8 cellular contexts compared by ENCODE assay signal in the genomic region with DNA sequence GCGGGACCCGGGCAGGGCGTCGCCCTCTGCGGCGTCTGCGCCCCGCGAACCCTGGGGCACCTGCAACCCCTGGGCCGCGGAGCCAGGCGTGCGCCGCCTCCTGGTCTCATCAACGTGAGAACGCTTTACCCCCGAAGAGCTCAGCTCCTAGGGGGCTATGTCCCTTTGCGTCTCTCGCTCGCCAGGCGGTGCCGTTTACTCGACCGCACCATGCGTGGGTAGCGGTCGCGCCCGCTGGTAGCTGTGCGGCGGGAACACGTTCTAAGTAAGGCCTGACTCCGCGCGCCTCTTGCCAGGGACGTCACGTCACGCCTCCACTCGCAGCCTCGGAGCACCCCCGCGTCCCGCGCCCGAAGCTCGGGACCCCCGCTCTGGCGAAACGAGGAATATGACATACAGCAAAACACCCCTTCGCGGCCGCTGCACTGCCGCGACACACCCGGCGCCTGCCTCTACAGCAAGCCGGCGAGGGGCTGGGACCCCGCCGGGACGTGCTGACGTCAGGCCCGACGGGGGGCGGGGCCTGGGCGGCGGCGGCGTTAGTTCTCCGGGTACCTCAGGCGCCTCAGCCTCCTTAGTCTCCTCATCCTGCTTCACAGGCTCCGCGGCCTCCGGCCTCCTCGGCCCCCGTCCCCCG. TPM values are rescaled to one million over a fixed set of nuclear protein-coding genes. Genes with fewer than 3 reads are reported as not detected.
DNase-seq lines count a peak whose midpoint lies in the region; ATAC-seq and TF ChIP-seq lines count a peak whose summit lies in the region.

A gene with protein sequence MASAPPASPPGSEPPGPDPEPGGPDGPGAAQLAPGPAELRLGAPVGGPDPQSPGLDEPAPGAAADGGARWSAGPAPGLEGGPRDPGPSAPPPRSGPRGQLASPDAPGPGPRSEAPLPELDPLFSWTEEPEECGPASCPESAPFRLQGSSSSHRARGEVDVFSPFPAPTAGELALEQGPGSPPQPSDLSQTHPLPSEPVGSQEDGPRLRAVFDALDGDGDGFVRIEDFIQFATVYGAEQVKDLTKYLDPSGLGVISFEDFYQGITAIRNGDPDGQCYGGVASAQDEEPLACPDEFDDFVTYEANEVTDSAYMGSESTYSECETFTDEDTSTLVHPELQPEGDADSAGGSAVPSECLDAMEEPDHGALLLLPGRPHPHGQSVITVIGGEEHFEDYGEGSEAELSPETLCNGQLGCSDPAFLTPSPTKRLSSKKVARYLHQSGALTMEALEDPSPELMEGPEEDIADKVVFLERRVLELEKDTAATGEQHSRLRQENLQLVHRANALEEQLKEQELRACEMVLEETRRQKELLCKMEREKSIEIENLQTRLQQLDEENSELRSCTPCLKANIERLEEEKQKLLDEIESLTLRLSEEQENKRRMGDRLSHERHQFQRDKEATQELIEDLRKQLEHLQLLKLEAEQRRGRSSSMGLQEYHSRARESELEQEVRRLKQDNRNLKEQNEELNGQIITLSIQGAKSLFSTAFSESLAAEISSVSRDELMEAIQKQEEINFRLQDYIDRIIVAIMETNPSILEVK (plus strand): TSS at position 568 of the 637 bp plus-strand sequence. CDS start 358 bp downstream, outside the sequence.

- no peaks in the 10 kb centered on the region for H4K20me1 ChIP-seq in OCI-LY1 (ENCODE audit: insufficient read depth, low read length)

- no peaks in the 10 kb centered on the region for H3K9me2 ChIP-seq in OCI-LY1 (ENCODE audit: low read depth, low read length)

- peak; percentile 80 for ATAC-seq in GM19467 (IDR thresholded peaks at IDR 0.05; ENCODE audit: unreplicated experiment)

- no peak within 1 kb of the TSS for H3K27ac ChIP-seq in OCI-LY1 (ENCODE audit: low read depth, low read length, poor library complexity, severe bottlenecking)
- peak within 1 kb of the TSS; percentile 80 for H3K27ac ChIP-seq in epithelial cell of prostate
- H3K27ac ChIP-seq in mucosa of rectum (ENCODE audit: low read depth in 2 of 2, low read length in 2 of 2), result peak within 1 kb of the TSS; percentile 64 to 84

- H3K9me3 ChIP-seq in OCI-LY1 (ENCODE audit: low read length) (no peaks in the 10 kb centered on the region), mucosa of rectum (ENCODE audit: control insufficient read depth in 2 of 2, low read length in 2 of 2) (no peaks in the 10 kb centered on the region)

- no peaks in the 10 kb centered on the region for H3K79me2 ChIP-seq in OCI-LY1 (ENCODE audit: insufficient read depth, low read length)

- H3K27me3 ChIP-seq in OCI-LY1 (ENCODE audit: insufficient read depth, low read length) (peaks cover 13% of the 10 kb centered on the region), mucosa of rectum (ENCODE audit: control insufficient read depth in 2 of 2, insufficient read depth in 2 of 2, low read length in 2 of 2) (peaks cover 2 to 9% of the 10 kb centered on the region in 2 donors)

- peak; percentile 58 for TF ChIP-seq CTCF in OCI-LY1 (IDR thresholded peaks at IDR 0.05; ENCODE audit: low read length)

- DNase-seq in COR-L47 (lab: John Stamatoyannopoulos, UW), result peak; percentile 78
- DNase-seq in HT1080 (ENCODE audit: low read depth), result peak; percentile 87
- peak; percentile 83 for DNase-seq in activated T-cell treated with anti-CD3 and anti-CD28 coated beads for 24 hours (ENCODE audit: low read depth)
- DNase-seq in epithelial cell of prostate (ENCODE audit: low read depth, low spot score), result no peak
- DNase-seq in stimulated activated CD8-positive, alpha-beta memory T cell treated with anti-CD3 and anti-CD28 coated beads, Interleukin-4, amount 100 ng/mL, for 48 hours, result peak; percentile 90

- peak within 1 kb of the TSS; percentile 68 for H3K9ac ChIP-seq in OCI-LY1 (ENCODE audit: low read length)
- H3K9ac ChIP-seq in mucosa of rectum (ENCODE audit: low read depth in 1 of 2, low read length in 2 of 2), result peak within 1 kb of the TSS; percentile 56 to 78

- H3K4me3 ChIP-seq in OCI-LY1 (ENCODE audit: low read depth, low read length, poor library complexity, severe bottlenecking), result peak within 1 kb of the TSS; percentile 71
- peak within 1 kb of the TSS; percentile 75 to 77 for H3K4me3 ChIP-seq in mucosa of rectum (ENCODE audit: low read length in 2 of 2)

- H3K4me1 ChIP-seq in OCI-LY1 (ENCODE audit: insufficient read depth, low read length, severe bottlenecking), result peaks cover 29% of the 10 kb centered on the region
- peaks cover 11 to 24% of the 10 kb centered on the region in 2 donors for H3K4me1 ChIP-seq in mucosa of rectum (ENCODE audit: control insufficient read depth in 2 of 2, insufficient read depth in 2 of 2, low read length in 2 of 2)

- no peak within 1 kb of the TSS for H2AFZ ChIP-seq in OCI-LY1 (ENCODE audit: low read length)

- H3F3A ChIP-seq in OCI-LY1 (ENCODE audit: insufficient read depth, low read length), result no peaks in the 10 kb centered on the region

- H3K36me3 ChIP-seq in OCI-LY1 (ENCODE audit: insufficient read depth, low read length), result no peaks in the 10 kb centered on the region; the same call in 1 of the 2 replicates
- H3K36me3 ChIP-seq in mucosa of rectum (ENCODE audit: control insufficient read depth in 2 of 2, insufficient read depth in 2 of 2, low read length in 2 of 2), result no peaks in the 10 kb centered on the region

- peak within 1 kb of the TSS; percentile 89 for H3K4me2 ChIP-seq in OCI-LY1 (ENCODE audit: low read length)

RNA-seq across cellular contexts. Expression of the gene that starts here (rescaled TPM):
- 21.3 and 27.9 TPM in 2 replicates for total RNA-seq in HT1080 (2014; rRNA removed; shearing (Covaris generic))
- polyA plus RNA-seq in HT1080 (2015; cell fraction: cytosol; rRNA removed), result 14.5 and 15.3 TPM in 2 replicates
- polyA plus RNA-seq in HT1080 (2015; cell fraction: nucleus; rRNA removed), result 25.2 and 31.1 TPM in 2 replicates
